1 cellular context compared by ENCODE assay signal in genomic region chr1:230745071-230745470, GRCh38.
TF ChIP-seq lines count a peak whose summit lies in the region.

No MANE protein-coding gene starts in this region.

TF ChIP-seq in HepG2, 621 proteins besides CTCF, POLR2A, EP300 and RAD21:
- no peak for TF ChIP-seq ZNF253 (CRISPR knock-in tag; IDR thresholded peaks at IDR 0.05; ENCODE audit: borderline replicate concordance)
- no peak for TF ChIP-seq ZNF691 (CRISPR knock-in tag; IDR thresholded peaks at IDR 0.05; ENCODE audit: borderline replicate concordance, low read depth)
- TF ChIP-seq ARID2 (CRISPR knock-in tag; IDR thresholded peaks at IDR 0.05; ENCODE audit: borderline replicate concordance): no peak
- TF ChIP-seq SALL1 (CRISPR knock-in tag; IDR thresholded peaks at IDR 0.05): peak; percentile 8; the same call in 1 of the 2 replicates
- TF ChIP-seq ZNF12 (CRISPR knock-in tag; IDR thresholded peaks at IDR 0.05): 0 out of 2 replicates have a peak, but pooled peaks have one; percentile 43
- no peak for TF ChIP-seq CBX5 (CRISPR knock-in tag; IDR thresholded peaks at IDR 0.05; ENCODE audit: borderline replicate concordance)
- TF ChIP-seq SP1 (IDR thresholded peaks at IDR 0.05): no peak
- no peak for TF ChIP-seq SP1 (CRISPR knock-in tag; IDR thresholded peaks at IDR 0.05)
- TF ChIP-seq ZBTB1 (CRISPR knock-in tag; IDR thresholded peaks at IDR 0.05; ENCODE audit: borderline replicate concordance): no peak
- TF ChIP-seq ZNF318 (CRISPR knock-in tag; IDR thresholded peaks at IDR 0.05): no peak
- TF ChIP-seq PHF8 (CRISPR knock-in tag; IDR thresholded peaks at IDR 0.05): no peak
- TF ChIP-seq FLYWCH1 (CRISPR knock-in tag; IDR thresholded peaks at IDR 0.05): no peak
- no peak for TF ChIP-seq AKNA (CRISPR knock-in tag; IDR thresholded peaks at IDR 0.05; ENCODE audit: borderline replicate concordance)
- peak; percentile 79 for TF ChIP-seq HNF4A (CRISPR knock-in tag; IDR thresholded peaks at IDR 0.05)
- TF ChIP-seq ELF3 (CRISPR knock-in tag; IDR thresholded peaks at IDR 0.05): no peak
- no peak for TF ChIP-seq ATAD3A (CRISPR knock-in tag; IDR thresholded peaks at IDR 0.05)
- peak; percentile 44; the same call in 1 of the 2 replicates for TF ChIP-seq HNF4G (IDR thresholded peaks at IDR 0.05; ENCODE audit: borderline replicate concordance, low read depth, low read length)
- TF ChIP-seq HNF4G (CRISPR knock-in tag; IDR thresholded peaks at IDR 0.05; ENCODE audit: borderline replicate concordance, low read depth): no peak
- no peak for TF ChIP-seq ISX (CRISPR knock-in tag; conservative IDR thresholded peaks at IDR 0.05)
- TF ChIP-seq SOX6 (IDR thresholded peaks at IDR 0.05): no peak
- TF ChIP-seq SOX6 (CRISPR knock-in tag; IDR thresholded peaks at IDR 0.05): peak; percentile 28; the same call in 1 of the 2 replicates
- 0 out of 2 replicates have a peak, but pooled peaks have one; percentile 14 for TF ChIP-seq PATZ1 (CRISPR knock-in tag; IDR thresholded peaks at IDR 0.05)
- TF ChIP-seq, protein P1, sequence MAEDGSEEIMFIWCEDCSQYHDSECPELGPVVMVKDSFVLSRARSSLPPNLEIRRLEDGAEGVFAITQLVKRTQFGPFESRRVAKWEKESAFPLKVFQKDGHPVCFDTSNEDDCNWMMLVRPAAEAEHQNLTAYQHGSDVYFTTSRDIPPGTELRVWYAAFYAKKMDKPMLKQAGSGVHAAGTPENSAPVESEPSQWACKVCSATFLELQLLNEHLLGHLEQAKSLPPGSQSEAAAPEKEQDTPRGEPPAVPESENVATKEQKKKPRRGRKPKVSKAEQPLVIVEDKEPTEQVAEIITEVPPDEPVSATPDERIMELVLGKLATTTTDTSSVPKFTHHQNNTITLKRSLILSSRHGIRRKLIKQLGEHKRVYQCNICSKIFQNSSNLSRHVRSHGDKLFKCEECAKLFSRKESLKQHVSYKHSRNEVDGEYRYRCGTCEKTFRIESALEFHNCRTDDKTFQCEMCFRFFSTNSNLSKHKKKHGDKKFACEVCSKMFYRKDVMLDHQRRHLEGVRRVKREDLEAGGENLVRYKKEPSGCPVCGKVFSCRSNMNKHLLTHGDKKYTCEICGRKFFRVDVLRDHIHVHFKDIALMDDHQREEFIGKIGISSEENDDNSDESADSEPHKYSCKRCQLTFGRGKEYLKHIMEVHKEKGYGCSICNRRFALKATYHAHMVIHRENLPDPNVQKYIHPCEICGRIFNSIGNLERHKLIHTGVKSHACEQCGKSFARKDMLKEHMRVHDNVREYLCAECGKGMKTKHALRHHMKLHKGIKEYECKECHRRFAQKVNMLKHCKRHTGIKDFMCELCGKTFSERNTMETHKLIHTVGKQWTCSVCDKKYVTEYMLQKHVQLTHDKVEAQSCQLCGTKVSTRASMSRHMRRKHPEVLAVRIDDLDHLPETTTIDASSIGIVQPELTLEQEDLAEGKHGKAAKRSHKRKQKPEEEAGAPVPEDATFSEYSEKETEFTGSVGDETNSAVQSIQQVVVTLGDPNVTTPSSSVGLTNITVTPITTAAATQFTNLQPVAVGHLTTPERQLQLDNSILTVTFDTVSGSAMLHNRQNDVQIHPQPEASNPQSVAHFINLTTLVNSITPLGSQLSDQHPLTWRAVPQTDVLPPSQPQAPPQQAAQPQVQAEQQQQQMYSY (CRISPR knock-in tag; IDR thresholded peaks at IDR 0.05): peak; percentile 94
